ENCODE assay signal across 27 cellular contexts in genomic region chr3:139231555-139232281, GRCh38.
"Had no signal": no experiment of that assay in that cellular context is flagged by ENCODE, and none has a peak within 500 bp of the region (broad histone marks: within the 10 kb centered on the region; RNA-seq: fewer than 3 reads in every experiment).

No MANE protein-coding gene starts in this region.

- DNase-seq: activated CD4-positive, alpha-beta T cell treated with anti-CD3 and anti-CD28 coated beads, Interleukin-2, amount 10 ng/mL, durations not matched to agents 7 days and 5 days; activated CD4-positive, CD25-positive, alpha-beta regulatory T cell treated with anti-CD3 and anti-CD28 coated beads, Interleukin-2, amount 50 U/mL, for 72 hours; activated CD8-positive, alpha-beta memory T cell treated with anti-CD3 and anti-CD28 coated beads, Interleukin-2, amount 10 ng/mL, durations not matched to agents 7 days and 5 days; activated CD8-positive, alpha-beta T cell treated with anti-CD3 and anti-CD28 coated beads for 36 hours; activated gamma-delta T cell treated with Interleukin-2 at 50 U/mL for 16 hours; activated T-cell treated with anti-CD3 and anti-CD28 coated beads for 4 hours; anterior cingulate cortex; body of pancreas; caudate nucleus; effector memory CD4-positive, alpha-beta T cell; esophagus squamous epithelium; gastrocnemius medialis; heart left ventricle; left ventricle myocardium superior; midbrain; retina; sigmoid colon; stimulated activated CD4-positive, alpha-beta T cell treated with anti-CD3 and anti-CD28 coated beads, Interleukin-2, amount 100 ng/mL, for 48 hours; stimulated activated CD8-positive, alpha-beta memory T cell treated with anti-CD3 and anti-CD28 coated beads, Interleukin-4, amount 100 ng/mL, for 48 hours; stimulated activated naive CD4-positive, alpha-beta T cell; T1000; testis; trophoblast cell had no signal

- H3K36me3 Mint-ChIP-seq: activated CD8-positive, alpha-beta memory T cell treated with anti-CD3 and anti-CD28 coated beads, Interleukin-2, amount 10 ng/mL, durations not matched to agents 7 days and 5 days; activated naive CD4-positive, alpha-beta T cell treated with anti-CD3 and anti-CD28 coated beads, Interleukin-2, amount 50 U/mL, for 24 hours; natural killer cell treated with Interleukin-12 subunit alpha and Interleukin-12 subunit beta and Interleukin-15 and Interleukin-18, amount 100 ng/mL, for 72 hours had no signal

- H3K27me3 Mint-ChIP-seq: activated CD8-positive, alpha-beta T cell treated with anti-CD3 and anti-CD28 coated beads for 36 hours; activated naive CD4-positive, alpha-beta T cell treated with anti-CD3 and anti-CD28 coated beads, Interleukin-2, amount 50 U/mL, for 24 hours; dendritic cell treated with granulocyte-macrophage colony-stimulating factor and Interleukin-4, amounts not matched to agents 40 ng/mL and 50 ng/mL, for 4 days; natural killer cell treated with Interleukin-12 subunit alpha and Interleukin-12 subunit beta and Interleukin-15 and Interleukin-18, amount 100 ng/mL, for 72 hours; progenitor cell of endocrine pancreas had no signal

- H3K4me3 Mint-ChIP-seq: activated CD4-positive, alpha-beta T cell treated with anti-CD3 and anti-CD28 coated beads, Interleukin-2, amount 10 ng/mL, durations not matched to agents 7 days and 5 days; activated CD8-positive, alpha-beta memory T cell treated with anti-CD3 and anti-CD28 coated beads, Interleukin-2, amount 10 ng/mL, durations not matched to agents 7 days and 5 days; activated CD8-positive, alpha-beta T cell treated with anti-CD3 and anti-CD28 coated beads for 36 hours; activated naive CD4-positive, alpha-beta T cell treated with anti-CD3 and anti-CD28 coated beads, Interleukin-2, amount 50 U/mL, for 24 hours; dendritic cell treated with granulocyte-macrophage colony-stimulating factor and Interleukin-4, amounts not matched to agents 40 ng/mL and 50 ng/mL, for 4 days; natural killer cell treated with Interleukin-12 subunit alpha and Interleukin-12 subunit beta and Interleukin-15 and Interleukin-18, amount 100 ng/mL, for 72 hours had no signal

- H3K9me3 Mint-ChIP-seq: activated CD4-positive, alpha-beta T cell treated with anti-CD3 and anti-CD28 coated beads, Interleukin-2, amount 10 ng/mL, durations not matched to agents 7 days and 5 days; activated CD8-positive, alpha-beta T cell treated with anti-CD3 and anti-CD28 coated beads for 36 hours; activated naive CD4-positive, alpha-beta T cell treated with anti-CD3 and anti-CD28 coated beads, Interleukin-2, amount 50 U/mL, for 24 hours; dendritic cell treated with granulocyte-macrophage colony-stimulating factor and Interleukin-4, amounts not matched to agents 40 ng/mL and 50 ng/mL, for 4 days; natural killer cell treated with Interleukin-12 subunit alpha and Interleukin-12 subunit beta and Interleukin-15 and Interleukin-18, amount 100 ng/mL, for 72 hours had no signal

- H3K27ac Mint-ChIP-seq: activated CD4-positive, alpha-beta T cell treated with anti-CD3 and anti-CD28 coated beads, Interleukin-2, amount 10 ng/mL, durations not matched to agents 7 days and 5 days; activated CD8-positive, alpha-beta memory T cell treated with anti-CD3 and anti-CD28 coated beads, Interleukin-2, amount 10 ng/mL, durations not matched to agents 7 days and 5 days; activated CD8-positive, alpha-beta T cell treated with anti-CD3 and anti-CD28 coated beads for 36 hours; activated naive CD4-positive, alpha-beta T cell treated with anti-CD3 and anti-CD28 coated beads, Interleukin-2, amount 50 U/mL, for 24 hours; dendritic cell treated with granulocyte-macrophage colony-stimulating factor and Interleukin-4, amounts not matched to agents 40 ng/mL and 50 ng/mL, for 4 days; natural killer cell treated with Interleukin-12 subunit alpha and Interleukin-12 subunit beta and Interleukin-15 and Interleukin-18, amount 100 ng/mL, for 72 hours; progenitor cell of endocrine pancreas had no signal

- H3K4me1 Mint-ChIP-seq: activated CD4-positive, alpha-beta T cell treated with anti-CD3 and anti-CD28 coated beads, Interleukin-2, amount 10 ng/mL, durations not matched to agents 7 days and 5 days; activated CD8-positive, alpha-beta memory T cell treated with anti-CD3 and anti-CD28 coated beads, Interleukin-2, amount 10 ng/mL, durations not matched to agents 7 days and 5 days; activated naive CD4-positive, alpha-beta T cell treated with anti-CD3 and anti-CD28 coated beads, Interleukin-2, amount 50 U/mL, for 24 hours had no signal
